ENCODE assay signal across 2 cellular contexts in the genomic region with DNA sequence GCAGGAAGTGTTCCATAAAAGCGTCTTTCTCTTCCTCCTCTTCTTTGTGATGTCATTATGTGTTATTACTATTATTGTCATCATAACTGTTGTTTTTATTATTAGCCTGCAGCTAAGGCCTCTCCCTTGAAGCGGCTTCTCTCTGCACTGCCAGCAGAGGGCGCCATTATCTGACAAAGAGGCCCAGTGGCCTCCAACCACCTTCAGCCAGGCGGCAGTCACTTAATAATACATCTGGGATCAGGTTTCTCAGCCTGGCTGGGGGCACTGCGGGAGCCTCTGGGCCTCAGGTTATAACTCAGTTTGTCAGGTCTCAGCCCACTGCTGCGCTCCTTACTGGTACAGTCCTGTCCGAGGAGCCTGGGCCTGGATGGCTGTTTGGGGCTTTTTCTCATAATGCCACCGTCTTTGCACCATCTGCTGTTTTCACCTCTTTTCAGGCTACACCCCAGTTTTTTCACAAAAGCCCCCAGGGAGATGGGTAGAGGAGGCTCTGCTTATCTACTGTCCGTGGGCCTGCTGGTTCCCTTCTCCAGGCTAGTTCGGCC.
A peak's percentile ranks its signal among the peaks of the same experiment; 100 is the strongest.
TF ChIP-seq lines count a peak whose summit lies in the region.

No MANE protein-coding gene starts in this region.

TF ChIP-seq in SK-N-SH treated with all-trans-retinoic acid at 6 μM for 48 hours, 23 proteins besides CTCF, POLR2A, EP300 and RAD21 (continued from another document):
- TF ChIP-seq, protein P1, sequence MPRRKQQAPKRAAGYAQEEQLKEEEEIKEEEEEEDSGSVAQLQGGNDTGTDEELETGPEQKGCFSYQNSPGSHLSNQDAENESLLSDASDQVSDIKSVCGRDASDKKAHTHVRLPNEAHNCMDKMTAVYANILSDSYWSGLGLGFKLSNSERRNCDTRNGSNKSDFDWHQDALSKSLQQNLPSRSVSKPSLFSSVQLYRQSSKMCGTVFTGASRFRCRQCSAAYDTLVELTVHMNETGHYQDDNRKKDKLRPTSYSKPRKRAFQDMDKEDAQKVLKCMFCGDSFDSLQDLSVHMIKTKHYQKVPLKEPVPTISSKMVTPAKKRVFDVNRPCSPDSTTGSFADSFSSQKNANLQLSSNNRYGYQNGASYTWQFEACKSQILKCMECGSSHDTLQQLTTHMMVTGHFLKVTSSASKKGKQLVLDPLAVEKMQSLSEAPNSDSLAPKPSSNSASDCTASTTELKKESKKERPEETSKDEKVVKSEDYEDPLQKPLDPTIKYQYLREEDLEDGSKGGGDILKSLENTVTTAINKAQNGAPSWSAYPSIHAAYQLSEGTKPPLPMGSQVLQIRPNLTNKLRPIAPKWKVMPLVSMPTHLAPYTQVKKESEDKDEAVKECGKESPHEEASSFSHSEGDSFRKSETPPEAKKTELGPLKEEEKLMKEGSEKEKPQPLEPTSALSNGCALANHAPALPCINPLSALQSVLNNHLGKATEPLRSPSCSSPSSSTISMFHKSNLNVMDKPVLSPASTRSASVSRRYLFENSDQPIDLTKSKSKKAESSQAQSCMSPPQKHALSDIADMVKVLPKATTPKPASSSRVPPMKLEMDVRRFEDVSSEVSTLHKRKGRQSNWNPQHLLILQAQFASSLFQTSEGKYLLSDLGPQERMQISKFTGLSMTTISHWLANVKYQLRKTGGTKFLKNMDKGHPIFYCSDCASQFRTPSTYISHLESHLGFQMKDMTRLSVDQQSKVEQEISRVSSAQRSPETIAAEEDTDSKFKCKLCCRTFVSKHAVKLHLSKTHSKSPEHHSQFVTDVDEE (CRISPR knock-in tag; IDR thresholded peaks at IDR 0.05), result no peak
- TF ChIP-seq RARB (CRISPR knock-in tag; IDR thresholded peaks at IDR 0.05) (no peak), CSDC2 (CRISPR knock-in tag; IDR thresholded peaks at IDR 0.05) (no peak), BACH2 (CRISPR knock-in tag; IDR thresholded peaks at IDR 0.05; ENCODE audit: borderline replicate concordance) (no peak)

TF ChIP-seq in K562, 482 proteins besides CTCF, POLR2A, EP300 and RAD21 (continued from another document):
- TF ChIP-seq SMC3 (conservative IDR thresholded peaks at IDR 0.05; ENCODE audit: insufficient read depth, low read depth, low read length), result peak; percentile 77
- TF ChIP-seq, protein P2, sequence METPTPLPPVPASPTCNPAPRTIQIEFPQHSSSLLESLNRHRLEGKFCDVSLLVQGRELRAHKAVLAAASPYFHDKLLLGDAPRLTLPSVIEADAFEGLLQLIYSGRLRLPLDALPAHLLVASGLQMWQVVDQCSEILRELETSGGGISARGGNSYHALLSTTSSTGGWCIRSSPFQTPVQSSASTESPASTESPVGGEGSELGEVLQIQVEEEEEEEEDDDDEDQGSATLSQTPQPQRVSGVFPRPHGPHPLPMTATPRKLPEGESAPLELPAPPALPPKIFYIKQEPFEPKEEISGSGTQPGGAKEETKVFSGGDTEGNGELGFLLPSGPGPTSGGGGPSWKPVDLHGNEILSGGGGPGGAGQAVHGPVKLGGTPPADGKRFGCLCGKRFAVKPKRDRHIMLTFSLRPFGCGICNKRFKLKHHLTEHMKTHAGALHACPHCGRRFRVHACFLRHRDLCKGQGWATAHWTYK (CRISPR knock-in tag; IDR thresholded peaks at IDR 0.05), result no peak
- TF ChIP-seq ZNF311 (CRISPR knock-in tag; IDR thresholded peaks at IDR 0.05), result no peak
- TF ChIP-seq ZC3H11A (IDR thresholded peaks at IDR 0.05; ENCODE audit: low read depth, low read length), result 0 out of 2 replicates have a peak, but pooled peaks have one; percentile 45
- TF ChIP-seq, protein P3, sequence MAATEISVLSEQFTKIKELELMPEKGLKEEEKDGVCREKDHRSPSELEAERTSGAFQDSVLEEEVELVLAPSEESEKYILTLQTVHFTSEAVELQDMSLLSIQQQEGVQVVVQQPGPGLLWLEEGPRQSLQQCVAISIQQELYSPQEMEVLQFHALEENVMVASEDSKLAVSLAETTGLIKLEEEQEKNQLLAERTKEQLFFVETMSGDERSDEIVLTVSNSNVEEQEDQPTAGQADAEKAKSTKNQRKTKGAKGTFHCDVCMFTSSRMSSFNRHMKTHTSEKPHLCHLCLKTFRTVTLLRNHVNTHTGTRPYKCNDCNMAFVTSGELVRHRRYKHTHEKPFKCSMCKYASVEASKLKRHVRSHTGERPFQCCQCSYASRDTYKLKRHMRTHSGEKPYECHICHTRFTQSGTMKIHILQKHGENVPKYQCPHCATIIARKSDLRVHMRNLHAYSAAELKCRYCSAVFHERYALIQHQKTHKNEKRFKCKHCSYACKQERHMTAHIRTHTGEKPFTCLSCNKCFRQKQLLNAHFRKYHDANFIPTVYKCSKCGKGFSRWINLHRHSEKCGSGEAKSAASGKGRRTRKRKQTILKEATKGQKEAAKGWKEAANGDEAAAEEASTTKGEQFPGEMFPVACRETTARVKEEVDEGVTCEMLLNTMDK (IDR thresholded peaks at IDR 0.05; ENCODE audit: borderline replicate concordance, insufficient read depth, low read depth, low read length, poor library complexity, severe bottlenecking), result peak; percentile 17
- TF ChIP-seq, protein P4, sequence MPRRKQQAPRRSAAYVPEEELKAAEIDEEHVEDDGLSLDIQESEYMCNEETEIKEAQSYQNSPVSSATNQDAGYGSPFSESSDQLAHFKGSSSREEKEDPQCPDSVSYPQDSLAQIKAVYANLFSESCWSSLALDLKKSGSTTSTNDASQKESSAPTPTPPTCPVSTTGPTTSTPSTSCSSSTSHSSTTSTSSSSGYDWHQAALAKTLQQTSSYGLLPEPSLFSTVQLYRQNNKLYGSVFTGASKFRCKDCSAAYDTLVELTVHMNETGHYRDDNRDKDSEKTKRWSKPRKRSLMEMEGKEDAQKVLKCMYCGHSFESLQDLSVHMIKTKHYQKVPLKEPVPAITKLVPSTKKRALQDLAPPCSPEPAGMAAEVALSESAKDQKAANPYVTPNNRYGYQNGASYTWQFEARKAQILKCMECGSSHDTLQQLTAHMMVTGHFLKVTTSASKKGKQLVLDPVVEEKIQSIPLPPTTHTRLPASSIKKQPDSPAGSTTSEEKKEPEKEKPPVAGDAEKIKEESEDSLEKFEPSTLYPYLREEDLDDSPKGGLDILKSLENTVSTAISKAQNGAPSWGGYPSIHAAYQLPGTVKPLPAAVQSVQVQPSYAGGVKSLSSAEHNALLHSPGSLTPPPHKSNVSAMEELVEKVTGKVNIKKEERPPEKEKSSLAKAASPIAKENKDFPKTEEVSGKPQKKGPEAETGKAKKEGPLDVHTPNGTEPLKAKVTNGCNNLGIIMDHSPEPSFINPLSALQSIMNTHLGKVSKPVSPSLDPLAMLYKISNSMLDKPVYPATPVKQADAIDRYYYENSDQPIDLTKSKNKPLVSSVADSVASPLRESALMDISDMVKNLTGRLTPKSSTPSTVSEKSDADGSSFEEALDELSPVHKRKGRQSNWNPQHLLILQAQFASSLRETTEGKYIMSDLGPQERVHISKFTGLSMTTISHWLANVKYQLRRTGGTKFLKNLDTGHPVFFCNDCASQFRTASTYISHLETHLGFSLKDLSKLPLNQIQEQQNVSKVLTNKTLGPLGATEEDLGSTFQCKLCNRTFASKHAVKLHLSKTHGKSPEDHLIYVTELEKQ (CRISPR knock-in tag; IDR thresholded peaks at IDR 0.05), result no peak
- TF ChIP-seq SP1 (CRISPR knock-in tag; IDR thresholded peaks at IDR 0.05), result no peak
- TF ChIP-seq ZNF316 (IDR thresholded peaks at IDR 0.05), result no peak
- TF ChIP-seq TSC22D4 (tag; IDR thresholded peaks at IDR 0.05), result no peak
- no peak for TF ChIP-seq SAFB (IDR thresholded peaks at IDR 0.05; ENCODE audit: borderline replicate concordance, low read depth, low read length)
- no peak for TF ChIP-seq ZC3H4 (CRISPR knock-in tag; IDR thresholded peaks at IDR 0.05; ENCODE audit: borderline replicate concordance)
- peak in 1 of 2 experiments; percentile 39; a peak in 1 of 4 replicates for TF ChIP-seq RCOR1 (IDR thresholded peaks at IDR 0.05; ENCODE audit: borderline replicate concordance in 1 of 2, low read depth in 2 of 2, low read length in 2 of 2)
- no peak for TF ChIP-seq HSF4 (CRISPR knock-in tag; IDR thresholded peaks at IDR 0.05; ENCODE audit: borderline replicate concordance)
- TF ChIP-seq, protein P5, sequence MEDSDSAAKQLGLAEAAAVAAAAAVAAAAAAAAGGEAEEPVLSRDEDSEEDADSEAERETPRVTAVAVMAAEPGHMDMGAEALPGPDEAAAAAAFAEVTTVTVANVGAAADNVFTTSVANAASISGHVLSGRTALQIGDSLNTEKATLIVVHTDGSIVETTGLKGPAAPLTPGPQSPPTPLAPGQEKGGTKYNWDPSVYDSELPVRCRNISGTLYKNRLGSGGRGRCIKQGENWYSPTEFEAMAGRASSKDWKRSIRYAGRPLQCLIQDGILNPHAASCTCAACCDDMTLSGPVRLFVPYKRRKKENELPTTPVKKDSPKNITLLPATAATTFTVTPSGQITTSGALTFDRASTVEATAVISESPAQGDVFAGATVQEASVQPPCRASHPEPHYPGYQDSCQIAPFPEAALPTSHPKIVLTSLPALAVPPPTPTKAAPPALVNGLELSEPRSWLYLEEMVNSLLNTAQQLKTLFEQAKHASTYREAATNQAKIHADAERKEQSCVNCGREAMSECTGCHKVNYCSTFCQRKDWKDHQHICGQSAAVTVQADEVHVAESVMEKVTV (CRISPR knock-in tag; IDR thresholded peaks at IDR 0.05), result peak; percentile 52; the same call in 1 of the 2 replicates
- no peak for TF ChIP-seq NCOA4 (IDR thresholded peaks at IDR 0.05; ENCODE audit: partially characterized antibody)
- no peak for TF ChIP-seq ZNF586 (CRISPR knock-in tag; conservative IDR thresholded peaks at IDR 0.05)
- TF ChIP-seq U2AF2 (optimal IDR thresholded peaks at IDR 0.05; ENCODE audit: low read depth, low read length), result no peak
- no peak for TF ChIP-seq RB1 (IDR thresholded peaks at IDR 0.05; ENCODE audit: low read depth)
- TF ChIP-seq, protein P6, sequence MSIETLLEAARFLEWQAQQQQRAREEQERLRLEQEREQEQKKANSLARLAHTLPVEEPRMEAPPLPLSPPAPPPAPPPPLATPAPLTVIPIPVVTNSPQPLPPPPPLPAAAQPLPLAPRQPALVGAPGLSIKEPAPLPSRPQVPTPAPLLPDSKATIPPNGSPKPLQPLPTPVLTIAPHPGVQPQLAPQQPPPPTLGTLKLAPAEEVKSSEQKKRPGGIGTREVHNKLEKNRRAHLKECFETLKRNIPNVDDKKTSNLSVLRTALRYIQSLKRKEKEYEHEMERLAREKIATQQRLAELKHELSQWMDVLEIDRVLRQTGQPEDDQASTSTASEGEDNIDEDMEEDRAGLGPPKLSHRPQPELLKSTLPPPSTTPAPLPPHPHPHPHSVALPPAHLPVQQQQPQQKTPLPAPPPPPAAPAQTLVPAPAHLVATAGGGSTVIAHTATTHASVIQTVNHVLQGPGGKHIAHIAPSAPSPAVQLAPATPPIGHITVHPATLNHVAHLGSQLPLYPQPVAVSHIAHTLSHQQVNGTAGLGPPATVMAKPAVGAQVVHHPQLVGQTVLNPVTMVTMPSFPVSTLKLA (conservative IDR thresholded peaks at IDR 0.05), result no peak
- TF ChIP-seq TOE1 (IDR thresholded peaks at IDR 0.05; ENCODE audit: borderline replicate concordance), result no peak
- TF ChIP-seq TOE1 (CRISPR knock-in tag; IDR thresholded peaks at IDR 0.05; ENCODE audit: borderline replicate concordance, low read depth), result no peak
- no peak for TF ChIP-seq DDX20 (tag; IDR thresholded peaks at IDR 0.05; ENCODE audit: low read depth)
- peak; percentile 30; the same call in 1 of the 2 replicates for TF ChIP-seq XRCC5 (IDR thresholded peaks at IDR 0.05; ENCODE audit: low read depth, low read length)
- TF ChIP-seq KDM4B (IDR thresholded peaks at IDR 0.05; ENCODE audit: borderline replicate concordance in 2 of 2, low read depth in 1 of 2), result no peak
- TF ChIP-seq TAF1 (IDR thresholded peaks at IDR 0.05; ENCODE audit: control insufficient read depth, extremely low read depth, insufficient read depth, low read length, severe bottlenecking), result no peak
- TF ChIP-seq E2F3 (CRISPR knock-in tag; IDR thresholded peaks at IDR 0.05), result no peak
- TF ChIP-seq KLF1 (tag; IDR thresholded peaks at IDR 0.05), result no peak
- TF ChIP-seq, protein P7, sequence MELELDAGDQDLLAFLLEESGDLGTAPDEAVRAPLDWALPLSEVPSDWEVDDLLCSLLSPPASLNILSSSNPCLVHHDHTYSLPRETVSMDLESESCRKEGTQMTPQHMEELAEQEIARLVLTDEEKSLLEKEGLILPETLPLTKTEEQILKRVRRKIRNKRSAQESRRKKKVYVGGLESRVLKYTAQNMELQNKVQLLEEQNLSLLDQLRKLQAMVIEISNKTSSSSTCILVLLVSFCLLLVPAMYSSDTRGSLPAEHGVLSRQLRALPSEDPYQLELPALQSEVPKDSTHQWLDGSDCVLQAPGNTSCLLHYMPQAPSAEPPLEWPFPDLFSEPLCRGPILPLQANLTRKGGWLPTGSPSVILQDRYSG (tag; conservative IDR thresholded peaks at IDR 0.05; ENCODE audit: low read depth), result no peak
- TF ChIP-seq, protein P8, sequence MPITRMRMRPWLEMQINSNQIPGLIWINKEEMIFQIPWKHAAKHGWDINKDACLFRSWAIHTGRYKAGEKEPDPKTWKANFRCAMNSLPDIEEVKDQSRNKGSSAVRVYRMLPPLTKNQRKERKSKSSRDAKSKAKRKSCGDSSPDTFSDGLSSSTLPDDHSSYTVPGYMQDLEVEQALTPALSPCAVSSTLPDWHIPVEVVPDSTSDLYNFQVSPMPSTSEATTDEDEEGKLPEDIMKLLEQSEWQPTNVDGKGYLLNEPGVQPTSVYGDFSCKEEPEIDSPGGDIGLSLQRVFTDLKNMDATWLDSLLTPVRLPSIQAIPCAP (CRISPR knock-in tag; IDR thresholded peaks at IDR 0.05; ENCODE audit: borderline replicate concordance), result no peak
- TF ChIP-seq, protein P9, sequence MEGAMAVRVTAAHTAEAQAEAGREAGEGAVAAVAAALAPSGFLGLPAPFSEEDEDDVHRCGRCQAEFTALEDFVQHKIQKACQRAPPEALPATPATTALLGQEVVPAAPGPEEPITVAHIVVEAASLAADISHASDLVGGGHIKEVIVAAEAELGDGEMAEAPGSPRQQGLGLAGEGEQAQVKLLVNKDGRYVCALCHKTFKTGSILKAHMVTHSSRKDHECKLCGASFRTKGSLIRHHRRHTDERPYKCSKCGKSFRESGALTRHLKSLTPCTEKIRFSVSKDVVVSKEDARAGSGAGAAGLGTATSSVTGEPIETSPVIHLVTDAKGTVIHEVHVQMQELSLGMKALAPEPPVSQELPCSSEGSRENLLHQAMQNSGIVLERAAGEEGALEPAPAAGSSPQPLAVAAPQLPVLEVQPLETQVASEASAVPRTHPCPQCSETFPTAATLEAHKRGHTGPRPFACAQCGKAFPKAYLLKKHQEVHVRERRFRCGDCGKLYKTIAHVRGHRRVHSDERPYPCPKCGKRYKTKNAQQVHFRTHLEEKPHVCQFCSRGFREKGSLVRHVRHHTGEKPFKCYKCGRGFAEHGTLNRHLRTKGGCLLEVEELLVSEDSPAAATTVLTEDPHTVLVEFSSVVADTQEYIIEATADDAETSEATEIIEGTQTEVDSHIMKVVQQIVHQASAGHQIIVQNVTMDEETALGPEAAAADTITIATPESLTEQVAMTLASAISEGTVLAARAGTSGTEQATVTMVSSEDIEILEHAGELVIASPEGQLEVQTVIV (CRISPR knock-in tag; IDR thresholded peaks at IDR 0.05; ENCODE audit: borderline replicate concordance), result no peak
TF ChIP-seq in K562: peak in this region for 8.
